8 cellular contexts compared by ENCODE assay signal in genomic region chr3:195897081-195897852, GRCh38. TPM values are rescaled to one million over a fixed set of nuclear protein-coding genes. Genes with fewer than 3 reads are reported as not detected.
DNase-seq lines count a peak whose midpoint lies in the region; ATAC-seq and TF ChIP-seq lines count a peak whose summit lies in the region.

No MANE protein-coding gene starts in this region.

- peak overlapping the region; percentile 93 for H3K27ac Mint-ChIP-seq in activated CD4-positive, alpha-beta T cell treated with anti-CD3 and anti-CD28 coated beads for 36 hours
- peak overlapping the region; percentile 89 for H3K27ac Mint-ChIP-seq in activated naive CD8-positive, alpha-beta T cell

- H4K20me1 ChIP-seq in hepatocyte (ENCODE audit: insufficient read depth, poor library complexity, severe bottlenecking) = peaks cover 16% of the 10 kb centered on the region

- no peak overlapping the region for H2AFZ ChIP-seq in hepatocyte

- POLR2A ChIA-PET in activated CD4-positive, alpha-beta T cell treated with anti-CD3 and anti-CD28 coated beads for 36 hours (lab: Charles Lee) = no interaction called here

- H3K4me3 Mint-ChIP-seq in activated CD4-positive, alpha-beta T cell treated with anti-CD3 and anti-CD28 coated beads for 36 hours = peak overlapping the region; percentile 83
- H3K4me3 Mint-ChIP-seq in activated naive CD8-positive, alpha-beta T cell = peak overlapping the region; percentile 81

- H3K9me3 ChIP-seq in hepatocyte (ENCODE audit: low read depth) = no peaks in the 10 kb centered on the region

- 51% methylated on average over 10 of the region's 10 CpGs for WGBS in hepatocyte (ENCODE audit: low lambda C conversion rate, missing lambda C conversion rate)

- H3K79me2 ChIP-seq in hepatocyte = peaks cover 53% of the 10 kb centered on the region

- no peaks in the 10 kb centered on the region for H3K9me2 ChIP-seq in hepatocyte (replicated peaks; ENCODE audit: insufficient read depth)

- no peak for TF ChIP-seq CTCF in hepatocyte (IDR thresholded peaks at IDR 0.05; ENCODE audit: poor library complexity)

- no peaks in the 10 kb centered on the region for H3K27me3 ChIP-seq in hepatocyte

- H3K36me3 ChIP-seq in hepatocyte (replicated peaks; ENCODE audit: insufficient read depth, low read depth) = no peaks in the 10 kb centered on the region

- no peak for ATAC-seq in activated CD4-positive, alpha-beta T cell treated with anti-CD3 and anti-CD28 coated beads for 36 hours
- no peak for ATAC-seq in HG02759 (IDR thresholded peaks at IDR 0.05; ENCODE audit: unreplicated experiment)

- H3K36me3 Mint-ChIP-seq in activated CD4-positive, alpha-beta T cell treated with anti-CD3 and anti-CD28 coated beads for 36 hours (ENCODE audit: low read depth) = no peaks in the 10 kb centered on the region
- no peaks in the 10 kb centered on the region for H3K36me3 Mint-ChIP-seq in activated naive CD8-positive, alpha-beta T cell

- DNase-seq in activated CD4-positive, alpha-beta T cell treated with anti-CD3 and anti-CD28 coated beads for 36 hours = no peak
- no peak for DNase-seq in activated CD4-positive, alpha-beta T cell treated with anti-CD3 and anti-CD28 coated beads, Interleukin-2, amount 50 U/mL, for 1 hour
- DNase-seq in hepatocyte (ENCODE audit: low spot score) (peak; percentile 51), NCI-H526 (lab: John Stamatoyannopoulos, UW) (no peak), DMS79 treated with DMSO at 0.1 percent for 48 hours (lab: John Stamatoyannopoulos, UW) (no peak)

- peaks cover 40% of the 10 kb centered on the region for H3K4me1 ChIP-seq in hepatocyte (ENCODE audit: insufficient read depth)

- no peaks in the 10 kb centered on the region for H3K9me3 Mint-ChIP-seq in activated CD4-positive, alpha-beta T cell treated with anti-CD3 and anti-CD28 coated beads for 36 hours (ENCODE audit: low read depth)
- no peaks in the 10 kb centered on the region for H3K9me3 Mint-ChIP-seq in activated naive CD8-positive, alpha-beta T cell (ENCODE audit: low read depth)

- intact Hi-C loops in activated CD4-positive, alpha-beta T cell treated with anti-CD3 and anti-CD28 coated beads for 36 hours (cut with DNase I, micrococcal nuclease) = loop anchor here in 1 of 2 experiments (5.0 kb wide), 1 partner anchor 1400 kb away; the partner anchor contains the start of gene DLG1

- no peaks in the 10 kb centered on the region for H3K27me3 Mint-ChIP-seq in activated CD4-positive, alpha-beta T cell treated with anti-CD3 and anti-CD28 coated beads for 36 hours
- H3K27me3 Mint-ChIP-seq in activated naive CD8-positive, alpha-beta T cell = no peaks in the 10 kb centered on the region

- H3K4me3 ChIP-seq in hepatocyte = no peak overlapping the region

- H3K27ac ChIP-seq in hepatocyte (peak overlapping the region; percentile 90), temporal lobe (ENCODE audit: low read depth, low read length) (peak overlapping the region; percentile 89)

- peaks cover 64% of the 10 kb centered on the region for H3K4me1 Mint-ChIP-seq in activated CD4-positive, alpha-beta T cell treated with anti-CD3 and anti-CD28 coated beads for 36 hours
- H3K4me1 Mint-ChIP-seq in activated naive CD8-positive, alpha-beta T cell (ENCODE audit: low read depth) = peaks cover 61% of the 10 kb centered on the region

- H3K4me2 ChIP-seq in hepatocyte = peak overlapping the region; percentile 100

- CTCF ChIA-PET in activated CD4-positive, alpha-beta T cell treated with anti-CD3 and anti-CD28 coated beads for 36 hours (lab: Charles Lee) = interaction anchor here (0.7 to 6.4 kb wide), 6 partner anchors 11 to 47 kb away, joined by 3 to 70 read pairs (median 7); partner anchors contain the start of gene TNK2

RNA-seq across cellular contexts. Expression of gene TNK2, which starts 11.1 kb away (rescaled TPM):
- 10 to 100 TPM; 49.9 to 54.2 TPM for total RNA-seq in activated CD4-positive, alpha-beta T cell treated with anti-CD3 and anti-CD28 coated beads for 36 hours
- total RNA-seq in hepatocyte (9.0 and 11.6 TPM in 2 replicates), temporal lobe (13.0 TPM)
- 5.9 and 6.7 TPM in 2 replicates for polyA plus RNA-seq in hepatocyte
